ENCODE assay signal across 20 cellular contexts in genomic region chr1:233652536-233652935, GRCh38. TPM values are rescaled to one million over a fixed set of nuclear protein-coding genes. Genes with fewer than 3 reads are reported as not detected.
DNase-seq lines count a peak whose midpoint lies in the region; ATAC-seq and TF ChIP-seq lines count a peak whose summit lies in the region.
"Had no signal": no experiment of that assay in that cellular context is flagged by ENCODE, and none has a peak within 500 bp of the region (broad histone marks: within the 10 kb centered on the region; RNA-seq: fewer than 3 reads in every experiment).

No MANE protein-coding gene starts in this region.

- no peak for TF ChIP-seq POLR2A in breast epithelium (IDR thresholded peaks at IDR 0.05)

- H3K36me3 ChIP-seq in PC-9 (ENCODE audit: low read depth) (0 out of 2 replicates have a peak, but pooled peaks cover 7% of the 10 kb centered on the region), breast epithelium (no peaks in the 10 kb centered on the region)
- H3K36me3 ChIP-seq: BE2C; BLaER1 treated with 17β-estradiol and CSF1 and Interleukin-3, amounts not matched to agents 10 nM and 100 nM had no signal

- H3K4me1 Mint-ChIP-seq in nephron progenitor cell, result peaks cover 11% of the 10 kb centered on the region
- H3K4me1 Mint-ChIP-seq: CD14-positive monocyte; CD8-positive, alpha-beta memory T cell had no signal

- peaks cover 15% of the 10 kb centered on the region for H3K27me3 Mint-ChIP-seq in nephron progenitor cell (ENCODE audit: low read depth, poor library complexity)

- intact Hi-C loops in PC-9 (cut with micrococcal nuclease; ENCODE audit: unreplicated experiment), result loop anchor here (10.0 kb wide), 2 partner anchors 208 to 252 kb away; partner anchors contain the start of gene SLC35F3
- intact Hi-C loops in breast epithelium (cut with DNase I; ENCODE audit: low total_unique reads), result no loop called here
- intact Hi-C loops in right cardiac atrium (cut with DNase I), result no loop called here

- H3K27me3 ChIP-seq in PC-9 (ENCODE audit: insufficient read depth, low read depth) (no peaks in the 10 kb centered on the region), breast epithelium (no peaks in the 10 kb centered on the region), right cardiac atrium (ENCODE audit: control insufficient read depth, insufficient read depth) (no peaks in the 10 kb centered on the region)
- H3K27me3 ChIP-seq: BE2C; BLaER1 treated with 17β-estradiol and CSF1 and Interleukin-3, amounts not matched to agents 10 nM and 100 nM had no signal

- H3K9me2 ChIP-seq in PC-9 (ENCODE audit: insufficient read depth), result no peaks in the 10 kb centered on the region

- no peak overlapping the region for H3K4me2 ChIP-seq in PC-9
- H3K4me2 ChIP-seq: BLaER1 treated with 17β-estradiol and CSF1 and Interleukin-3, amounts not matched to agents 10 nM and 100 nM had no signal

- H3K4me3 ChIP-seq in PC-9, result no peak overlapping the region
- H3K4me3 ChIP-seq in breast epithelium, result no peak overlapping the region
- H3K4me3 ChIP-seq in right cardiac atrium (ENCODE audit: low read length), result no peak overlapping the region
- H3K4me3 ChIP-seq: BLaER1 treated with 17β-estradiol and CSF1 and Interleukin-3, amounts not matched to agents 10 nM and 100 nM had no signal

- BruUV-seq in PC-9 (replicated peaks; lab: Mats Ljungman, UMichigan), result no TSS peak

- H3K27ac ChIP-seq in PC-9 (peak overlapping the region; percentile 96; the same call in 1 of the 2 replicates), caudate nucleus (ENCODE audit: low read depth, low read length) (peak overlapping the region; percentile 84), substantia nigra (ENCODE audit: low read depth, low read length, poor library complexity, severe bottlenecking) (peak overlapping the region; percentile 33), breast epithelium (no peak overlapping the region), right cardiac atrium (ENCODE audit: low read length) (no peak overlapping the region)
- H3K27ac ChIP-seq: BLaER1 treated with 17β-estradiol and CSF1 and Interleukin-3, amounts not matched to agents 10 nM and 100 nM had no signal

- H3K36me3 Mint-ChIP-seq in nephron progenitor cell (ENCODE audit: low read depth), result no peaks in the 10 kb centered on the region
- H3K36me3 Mint-ChIP-seq: CD14-positive monocyte; CD8-positive, alpha-beta memory T cell had no signal

- H3K9me3 ChIP-seq in PC-9 (ENCODE audit: insufficient read depth, low read depth) (no peaks in the 10 kb centered on the region), breast epithelium (peaks cover 0 to 5% of the 10 kb centered on the region in 2 donors), right cardiac atrium (ENCODE audit: control insufficient read depth, low read length) (no peaks in the 10 kb centered on the region)
- H3K9me3 ChIP-seq: BE2C; BLaER1 treated with 17β-estradiol and CSF1 and Interleukin-3, amounts not matched to agents 10 nM and 100 nM had no signal

- H2AFZ ChIP-seq in PC-9, result no peak overlapping the region

- no peak for ATAC-seq in GM21737 (IDR thresholded peaks at IDR 0.05; ENCODE audit: unreplicated experiment)
- no peak for ATAC-seq in right cardiac atrium

- peaks cover 78% of the 10 kb centered on the region for H3K79me2 ChIP-seq in PC-9 (ENCODE audit: low read depth)

- POLR2A ChIA-PET in PC-9 (lab: Charles Lee; ENCODE audit: unreplicated experiment), result interaction anchor here (0.6 kb wide), 1 partner anchor 31 kb away, joined by 12 read pairs; no protein-coding TSS in a partner anchor

- H3K27ac Mint-ChIP-seq in nephron progenitor cell, result no peak overlapping the region
- H3K27ac Mint-ChIP-seq: CD4-positive, alpha-beta T cell; CD8-positive, alpha-beta memory T cell had no signal

- H3F3A ChIP-seq in PC-9 (ENCODE audit: insufficient read depth, low read depth), result peaks cover 56% of the 10 kb centered on the region

- H3K4me1 ChIP-seq in PC-9 (replicated peaks; ENCODE audit: insufficient read depth), result peaks cover 76% of the 10 kb centered on the region
- H3K4me1 ChIP-seq in breast epithelium, result no peaks in the 10 kb centered on the region
- peaks cover 2% of the 10 kb centered on the region for H3K4me1 ChIP-seq in right cardiac atrium (ENCODE audit: control insufficient read depth, insufficient read depth, low read length)
- H3K4me1 ChIP-seq: BE2C had no signal

- DNase-seq in PC-9 (no peak), caudate nucleus (lab: John Stamatoyannopoulos, UW) (no peak), kidney tubule cell (ENCODE audit: low spot score) (peak; percentile 58), substantia nigra (lab: John Stamatoyannopoulos, UW) (no peak), breast epithelium (ENCODE audit: low spot score in 2 of 2) (no peak), right cardiac atrium (no peak), nephron progenitor cell (no peak)
- DNase-seq: BE2C; CD4-positive, alpha-beta T cell; CD8-positive, alpha-beta memory T cell; DMS53; DMS79 treated with DMSO at 0.1 percent for 48 hours; GF-D8; GOT3; H7; HCEC 1CT had no signal

- CTCF ChIA-PET in PC-9 (lab: Charles Lee), result interaction anchor here (0.6 to 1.1 kb wide), 2 partner anchors 14 to 252 kb away, joined by 3 read pairs; no protein-coding TSS in a partner anchor

- 83% methylated on average over 2 of the region's 2 CpGs for WGBS in right cardiac atrium

- no peaks in the 10 kb centered on the region for H4K20me1 ChIP-seq in PC-9 (ENCODE audit: insufficient read depth)
- H4K20me1 ChIP-seq: BLaER1 treated with 17β-estradiol and CSF1 and Interleukin-3, amounts not matched to agents 10 nM and 100 nM had no signal

- no peak overlapping the region for H3K4me3 Mint-ChIP-seq in nephron progenitor cell
- H3K4me3 Mint-ChIP-seq: CD14-positive monocyte; CD4-positive, alpha-beta T cell; CD8-positive, alpha-beta memory T cell had no signal

- H3K9me3 Mint-ChIP-seq in nephron progenitor cell, result no peaks in the 10 kb centered on the region
- H3K9me3 Mint-ChIP-seq: CD4-positive, alpha-beta T cell; CD8-positive, alpha-beta memory T cell had no signal

- TF ChIP-seq CTCF in PC-9 (conservative IDR thresholded peaks at IDR 0.05) (no peak), breast epithelium (IDR thresholded peaks at IDR 0.05) (no peak), nephron progenitor cell (IDR thresholded peaks at IDR 0.05) (no peak)

RNA-seq across cellular contexts. Expression of gene KCNK1, which starts 38.6 kb away (rescaled TPM):
- total RNA-seq in PC-9 (2021) (57.6 and 60.6 TPM in 2 replicates), breast epithelium (1 to 10 TPM in 2 of 3 donors, under 1 TPM in 1; 0.96 to 9.1 (median 5.2) TPM), right cardiac atrium (10 to 100 TPM; 72.0 to 95.6 (median 86.0) TPM)
- 82.2 TPM for polyA plus RNA-seq in right cardiac atrium
- total RNA-seq: CD4-positive, alpha-beta T cell; G401 had no signal
- polyA plus RNA-seq: CD14-positive monocyte; CD8-positive, alpha-beta memory T cell had no signal

Comparison
In these comparisons a context has a peak if more than half of its experiments do, and no peak if none do; other contexts are left out.
1. H3K27ac ChIP-seq: peak in PC-9 (single experiment), caudate nucleus (single experiment) and substantia nigra (single experiment); none in breast epithelium (0 of 2) and right cardiac atrium (single experiment).